Comparison of ENCODE assay signal across 8 cellular contexts in genomic region chr11:130315354-130315970, GRCh38. TPM values are rescaled to one million over a fixed set of nuclear protein-coding genes. Genes with fewer than 3 reads are reported as not detected.
A peak's percentile ranks its signal among the peaks of the same experiment; 100 is the strongest.
DNase-seq lines count a peak whose midpoint lies in the region; ATAC-seq and TF ChIP-seq lines count a peak whose summit lies in the region.

No MANE protein-coding gene starts in this region.

- peaks cover 35% of the 10 kb centered on the region for H3K4me1 ChIP-seq in lower lobe of right lung

- peaks cover 41% of the 10 kb centered on the region for H3K4me1 Mint-ChIP-seq in central memory CD8-positive, alpha-beta T cell

- no peaks in the 10 kb centered on the region for H3K9me3 Mint-ChIP-seq in central memory CD8-positive, alpha-beta T cell

- peak; percentile 19 for ATAC-seq in GM18870 (IDR thresholded peaks at IDR 0.05; ENCODE audit: unreplicated experiment)
- ATAC-seq in HG03103 (IDR thresholded peaks at IDR 0.05; ENCODE audit: low read depth, unreplicated experiment): peak; percentile 42
- peak; percentile 12 for ATAC-seq in central memory CD8-positive, alpha-beta T cell (replicated peaks; ENCODE audit: extremely low read depth, poor library complexity, severe bottlenecking)
- peak; percentile 52 to 62 for ATAC-seq in lower lobe of right lung

- H3K27me3 ChIP-seq in lower lobe of right lung (ENCODE audit: low read depth): no peaks in the 10 kb centered on the region

- H3K4me3 Mint-ChIP-seq in central memory CD8-positive, alpha-beta T cell: peak overlapping the region; percentile 89

- TF ChIP-seq CTCF in lower lobe of right lung (IDR thresholded peaks at IDR 0.05): peak; percentile 34

- peak overlapping the region; percentile 93 for H3K4me3 ChIP-seq in lower lobe of right lung

- no peaks in the 10 kb centered on the region for H3K36me3 ChIP-seq in lower lobe of right lung

- H3K36me3 Mint-ChIP-seq in central memory CD8-positive, alpha-beta T cell (ENCODE audit: insufficient read depth): peaks cover 16% of the 10 kb centered on the region

- peak in 3 of 4 experiments; percentile 16 to 45 (median 24) for DNase-seq in activated CD4-positive, CD25-positive, alpha-beta regulatory T cell (lab: John Stamatoyannopoulos, UW)
- DNase-seq in central memory CD8-positive, alpha-beta T cell (ENCODE audit: low spot score in 2 of 2): peak; percentile 15 to 27
- DNase-seq in lower lobe of right lung: peak; percentile 73
- DNase-seq in stimulated activated CD8-positive, alpha-beta memory T cell treated with anti-CD3 and anti-CD28 coated beads, Interleukin-15, amount 100 ng/mL, for 24 hours (ENCODE audit: low read depth): peak; percentile 12
- DNase-seq in SIG-M5 (lab: John Stamatoyannopoulos, UW): no peak
- no peak for DNase-seq in NCI-H2107 (lab: John Stamatoyannopoulos, UW)

- H3K27ac ChIP-seq in lower lobe of right lung: peak overlapping the region; percentile 87

- peak overlapping the region; percentile 98 for H3K27ac Mint-ChIP-seq in central memory CD8-positive, alpha-beta T cell (ENCODE audit: low read depth)

- no peaks in the 10 kb centered on the region for H3K9me3 ChIP-seq in lower lobe of right lung

- no peaks in the 10 kb centered on the region for H3K27me3 Mint-ChIP-seq in central memory CD8-positive, alpha-beta T cell

- intact Hi-C loops in lower lobe of right lung (cut with DNase I): no loop called here

RNA-seq across cellular contexts. Expression of gene ZBTB44, which starts 0.7 kb away (rescaled TPM):
- 59.8 TPM for total RNA-seq in lower lobe of right lung

Comparison
In these comparisons a context has a peak if more than half of its experiments do, and no peak if none do; other contexts are left out.
1. DNase-seq: peak in activated CD4-positive, CD25-positive, alpha-beta regulatory T cell (3 of 4), central memory CD8-positive, alpha-beta T cell (2 of 2), lower lobe of right lung (single experiment) and stimulated activated CD8-positive, alpha-beta memory T cell treated with anti-CD3 and anti-CD28 coated beads, Interleukin-15, amount 100 ng/mL, for 24 hours (single experiment); none in SIG-M5 (single experiment) and NCI-H2107 (single experiment).
2. Peak in every context shown above with its lines, with median percentiles within 50 percentile points of each other: ATAC-seq.